ENCODE assay signal across 16 cellular contexts in the genomic region with DNA sequence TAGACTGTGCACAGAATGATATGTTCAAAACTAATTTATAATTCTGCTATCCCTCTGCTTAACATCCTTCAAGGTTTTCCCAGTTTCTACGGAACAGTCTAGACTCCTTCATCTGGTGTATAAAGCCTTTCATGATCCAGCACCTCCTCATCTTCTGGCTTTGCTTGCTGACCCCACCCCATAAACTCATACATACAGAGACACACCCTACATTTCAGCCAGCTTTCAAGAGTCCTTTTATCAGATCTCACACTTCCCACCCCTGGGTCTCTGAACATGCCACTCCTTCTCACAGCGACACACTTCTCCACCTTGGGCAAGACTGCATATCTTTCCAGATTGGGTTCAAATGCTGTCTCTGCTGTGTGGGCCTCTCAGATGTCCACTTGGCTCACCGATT.
A peak's percentile ranks its signal among the peaks of the same experiment; 100 is the strongest.
DNase-seq lines count a peak whose midpoint lies in the region; FAIRE-seq and TF ChIP-seq lines count a peak whose summit lies in the region.
"Had no signal": no experiment of that assay in that cellular context is flagged by ENCODE, and none has a peak within 500 bp of the region (broad histone marks: within the 10 kb centered on the region; RNA-seq: fewer than 3 reads in every experiment).

No MANE protein-coding gene starts in this region.

- H3K79me2 ChIP-seq in ACC112 (ENCODE audit: control insufficient read depth, insufficient read depth, low read length, unreplicated experiment) (no peaks in the 10 kb centered on the region), keratinocyte (ENCODE audit: control insufficient read depth, insufficient read depth, low read length) (no peaks in the 10 kb centered on the region)

- H3K27ac Mint-ChIP-seq in CD4-positive, alpha-beta memory T cell: peak overlapping the region in 4 of 7 donors; percentile 70 to 89 (median 81)
- H3K27ac Mint-ChIP-seq in activated CD4-positive, alpha-beta memory T cell treated with anti-CD3 and anti-CD28 coated beads for 36 hours: peak overlapping the region; percentile 83

- H3K4me1 ChIP-seq in ACC112 (ENCODE audit: control insufficient read depth, insufficient read depth, low read length, unreplicated experiment): peaks cover 19% of the 10 kb centered on the region
- peaks cover 38% of the 10 kb centered on the region for H3K4me1 ChIP-seq in CD4-positive, alpha-beta memory T cell (ENCODE audit: insufficient read depth, low read length)
- H3K4me1 ChIP-seq in keratinocyte (ENCODE audit: control insufficient read depth, extremely low read depth, insufficient read depth, low read length): peaks cover 18% of the 10 kb centered on the region
- H3K4me1 ChIP-seq: BE2C had no signal

- H3K9me1 ChIP-seq in keratinocyte (ENCODE audit: control insufficient read depth, extremely low read depth, insufficient read depth, low read length): no peaks in the 10 kb centered on the region

- CTCF ChIA-PET in CD4-positive, alpha-beta memory T cell (lab: Charles Lee; ENCODE audit: partially characterized antibody): no interaction called here
- CTCF ChIA-PET in activated CD4-positive, alpha-beta memory T cell treated with anti-CD3 and anti-CD28 coated beads for 36 hours (lab: Charles Lee): interaction anchor here (0.8 to 2.9 kb wide), 2 partner anchors 12 to 762 kb away, joined by 3 to 11 read pairs; no protein-coding TSS in a partner anchor

- H2AFZ ChIP-seq in ACC112 (ENCODE audit: low read length, unreplicated experiment) (peak overlapping the region; percentile 26), keratinocyte (ENCODE audit: control insufficient read depth, low read length) (peak overlapping the region; percentile 34)

- H3K27me3 ChIP-seq in ACC112 (ENCODE audit: insufficient read depth, low read length) (no peaks in the 10 kb centered on the region), keratinocyte (ENCODE audit: control insufficient read depth, extremely low read depth, insufficient read depth, low read length) (no peaks in the 10 kb centered on the region)
- H3K27me3 ChIP-seq in CD4-positive, alpha-beta memory T cell (ENCODE audit: insufficient read depth, low read length): no peaks in the 10 kb centered on the region
- H3K27me3 ChIP-seq: BE2C, SJSA1 had no signal

- no peak for FAIRE-seq in keratinocyte (lab: Jason Lieb, UNC)
- FAIRE-seq: GM19239 had no signal

- H3K4me1 Mint-ChIP-seq in CD4-positive, alpha-beta memory T cell: peaks cover 39 to 48% (median 43%) of the 10 kb centered on the region in 4 donors
- H3K4me1 Mint-ChIP-seq in activated CD4-positive, alpha-beta memory T cell treated with anti-CD3 and anti-CD28 coated beads for 36 hours (ENCODE audit: low read depth): peaks cover 54% of the 10 kb centered on the region

- dilution Hi-C loops in keratinocyte (cut with MboI; ENCODE audit: extremely low pct_ligation_motif_present, low sequenced_read_pairs): no loop called here

- no peak overlapping the region for H3K9ac ChIP-seq in keratinocyte (ENCODE audit: control insufficient read depth, extremely low read depth, insufficient read depth, low read length)

- no peaks in the 10 kb centered on the region for H3K27me3 Mint-ChIP-seq in CD4-positive, alpha-beta memory T cell
- no peaks in the 10 kb centered on the region for H3K27me3 Mint-ChIP-seq in activated CD4-positive, alpha-beta memory T cell treated with anti-CD3 and anti-CD28 coated beads for 36 hours

- no peaks in the 10 kb centered on the region for H3K36me3 ChIP-seq in ACC112 (ENCODE audit: insufficient read depth, low read length)
- no peaks in the 10 kb centered on the region for H3K36me3 ChIP-seq in CD4-positive, alpha-beta memory T cell (ENCODE audit: insufficient read depth, low read length)
- no peaks in the 10 kb centered on the region for H3K36me3 ChIP-seq in keratinocyte (ENCODE audit: control insufficient read depth in 2 of 2, extremely low read depth in 1 of 2, insufficient read depth in 2 of 2, low read length in 2 of 2)
- H3K36me3 ChIP-seq: BE2C, SJSA1, thoracic aorta had no signal

- H3K4me3 ChIP-seq in ACC112 (ENCODE audit: low read depth, low read length) (no peak overlapping the region), keratinocyte (ENCODE audit: control insufficient read depth in 2 of 3, extremely low read depth in 1 of 3, insufficient read depth in 2 of 3, low read depth in 1 of 3, low read length in 3 of 3) (no peak overlapping the region)
- peak overlapping the region in 1 of 2 donors; percentile 2 for H3K4me3 ChIP-seq in CD4-positive, alpha-beta memory T cell (ENCODE audit: low read length in 2 of 2)
- H3K4me3 ChIP-seq: SJSA1, thoracic aorta had no signal

- peak overlapping the region; percentile 61 for H3K27ac ChIP-seq in ACC112 (ENCODE audit: low read depth, low read length)
- H3K27ac ChIP-seq in CD4-positive, alpha-beta memory T cell (ENCODE audit: low read depth, low read length): no peak overlapping the region
- peak overlapping the region; percentile 23 for H3K27ac ChIP-seq in keratinocyte (ENCODE audit: control insufficient read depth, insufficient read depth, low read length)
- H3K27ac ChIP-seq: SJSA1, thoracic aorta had no signal

- intact Hi-C loops in CD4-positive, alpha-beta memory T cell (cut with micrococcal nuclease): no loop called here
- intact Hi-C loops in activated CD4-positive, alpha-beta memory T cell treated with anti-CD3 and anti-CD28 coated beads for 36 hours (cut with micrococcal nuclease): loop anchor here (2.0 to 5.0 kb wide), 3 partner anchors 64 to 965 kb away; no protein-coding TSS in a partner anchor

- peaks cover 0 to 6% of the 10 kb centered on the region in 2 donors for H3K36me3 Mint-ChIP-seq in CD4-positive, alpha-beta memory T cell
- no peaks in the 10 kb centered on the region for H3K36me3 Mint-ChIP-seq in activated CD4-positive, alpha-beta memory T cell treated with anti-CD3 and anti-CD28 coated beads for 36 hours

- H3K9me3 Mint-ChIP-seq in CD4-positive, alpha-beta memory T cell: peaks cover 0 to 9% (median 3%) of the 10 kb centered on the region in 8 donors
- H3K9me3 Mint-ChIP-seq in activated CD4-positive, alpha-beta memory T cell treated with anti-CD3 and anti-CD28 coated beads for 36 hours: no peaks in the 10 kb centered on the region

- no peak for TF ChIP-seq CTCF in keratinocyte (optimal IDR thresholded peaks at IDR 0.05 in 1 of 3, IDR thresholded peaks at IDR 0.05 in 1 of 3, conservative IDR thresholded peaks at IDR 0.05 in 1 of 3; ENCODE audit: extremely low read depth in 1 of 3, insufficient read depth in 2 of 3, low read length in 3 of 3)

- peak overlapping the region; percentile 55 for H3K4me2 ChIP-seq in keratinocyte (ENCODE audit: control insufficient read depth, extremely low read depth, insufficient read depth, low read depth, low read length)

- H3K9me3 ChIP-seq in CD4-positive, alpha-beta memory T cell (ENCODE audit: control insufficient read depth in 1 of 2, low read length in 2 of 2): no peaks in the 10 kb centered on the region
- no peaks in the 10 kb centered on the region for H3K9me3 ChIP-seq in keratinocyte (ENCODE audit: control insufficient read depth, low read depth, low read length)
- H3K9me3 ChIP-seq: BE2C, SJSA1, thoracic aorta had no signal

- H3K4me3 Mint-ChIP-seq in CD4-positive, alpha-beta memory T cell: peak overlapping the region in 7 of 8 donors; percentile 6 to 81 (median 73)
- peak overlapping the region; percentile 2 for H3K4me3 Mint-ChIP-seq in activated CD4-positive, alpha-beta memory T cell treated with anti-CD3 and anti-CD28 coated beads for 36 hours

- no peaks in the 10 kb centered on the region for H4K20me1 ChIP-seq in keratinocyte (ENCODE audit: control insufficient read depth, extremely low read depth, insufficient read depth, low read length)

- no peak for DNase-seq in CD4-positive, alpha-beta memory T cell
- DNase-seq in activated CD4-positive, alpha-beta memory T cell treated with anti-CD3 and anti-CD28 coated beads for 36 hours: no peak
- DNase-seq in keratinocyte (ENCODE audit: low read depth, low spot score): no peak
- no peak for DNase-seq in AG08395 (ENCODE audit: low spot score)
- no peak for DNase-seq in HuH-7 (ENCODE audit: low spot score)
- DNase-seq in NCI-H524 treated with DMSO at 0.1 percent for 48 hours (lab: John Stamatoyannopoulos, UW): no peak
- DNase-seq in NCI-H226: no peak
- DNase-seq: BE2C, foreskin melanocyte, NCI-H1694, NCI-H446 treated with DMSO at 0.1 percent for 48 hours, retina had no signal

- POLR2A ChIA-PET in CD4-positive, alpha-beta memory T cell (lab: Charles Lee; ENCODE audit: partially characterized antibody): interaction anchor here (1.5 to 4.3 kb wide), 3 partner anchors 12 to 247 kb away, joined by 5 to 23 read pairs (median 7); no protein-coding TSS in a partner anchor
- POLR2A ChIA-PET in activated CD4-positive, alpha-beta memory T cell treated with anti-CD3 and anti-CD28 coated beads for 36 hours (lab: Charles Lee): interaction anchor here (1.3 kb wide), 2 partner anchors 12 to 247 kb away, joined by 5 to 10 read pairs; no protein-coding TSS in a partner anchor
